10 cellular contexts compared by ENCODE assay signal in the genomic region with DNA sequence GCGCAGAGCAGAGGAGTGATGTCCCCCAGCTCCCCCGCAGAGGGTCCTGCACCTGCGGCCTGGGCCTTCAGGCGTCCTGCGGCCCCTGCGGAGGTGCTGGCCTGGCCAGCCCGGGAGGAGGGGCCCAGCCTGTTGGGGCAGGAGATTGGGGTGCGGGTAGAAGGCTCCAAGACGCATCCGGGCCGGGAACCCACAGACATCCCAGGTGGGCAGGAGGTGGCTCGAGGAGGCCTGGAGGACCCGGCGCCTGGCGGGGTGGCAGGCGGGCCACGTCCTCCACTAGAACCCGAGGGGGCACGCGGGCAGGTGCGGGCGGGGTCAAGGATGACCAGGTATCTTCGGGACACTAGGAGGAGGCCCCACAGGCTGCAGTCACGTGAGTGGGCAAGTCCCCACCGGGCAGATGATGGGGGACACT. TPM values are rescaled to one million over a fixed set of nuclear protein-coding genes. Genes with fewer than 3 reads are reported as not detected.
DNase-seq lines count a peak whose midpoint lies in the region; ATAC-seq and TF ChIP-seq lines count a peak whose summit lies in the region.
"Had no signal": no experiment of that assay in that cellular context is flagged by ENCODE, and none has a peak within 500 bp of the region (broad histone marks: within the 10 kb centered on the region; RNA-seq: fewer than 3 reads in every experiment).

No MANE protein-coding gene starts in this region.

- DNase-seq in H9: peak; percentile 48
- no peak for DNase-seq in smooth muscle cell (lab: John Stamatoyannopoulos, UW; ENCODE audit: unreplicated experiment)
- DNase-seq in NOMO-1 (lab: John Stamatoyannopoulos, UW; ENCODE audit: unreplicated experiment in 2 of 2): no peak
- DNase-seq in 8988T: no peak
- DNase-seq: stimulated activated CD4-positive, alpha-beta T cell treated with anti-CD3 and anti-CD28 coated beads, Interleukin-2, amount 100 ng/mL, for 24 hours had no signal

- H3K9me3 ChIP-seq in H9 (ENCODE audit: control insufficient read depth, low read depth, low read length) (no peaks in the 10 kb centered on the region), gastroesophageal sphincter (no peaks in the 10 kb centered on the region), smooth muscle cell (replicated peaks; ENCODE audit: low read depth) (no peaks in the 10 kb centered on the region)

- no peak overlapping the region for H4K8ac ChIP-seq in H9 (replicated peaks; ENCODE audit: insufficient read length, low read depth, low read length)

- no peaks in the 10 kb centered on the region for H3K36me3 ChIP-seq in gastroesophageal sphincter
- no peaks in the 10 kb centered on the region for H3K36me3 ChIP-seq in smooth muscle cell (ENCODE audit: low read depth)

- H3K4me1 ChIP-seq in H9 (ENCODE audit: insufficient read depth, low read length) (no peaks in the 10 kb centered on the region), gastroesophageal sphincter (peaks cover 0 to 72% (median 32%) of the 10 kb centered on the region in 3 donors), smooth muscle cell (ENCODE audit: low read depth) (peaks cover 11% of the 10 kb centered on the region)

- no peak overlapping the region for H3K4ac ChIP-seq in H9 (ENCODE audit: low read depth, low read length)

- H3K79me1 ChIP-seq in H9 (ENCODE audit: insufficient read depth, low read depth, low read length, poor library complexity, severe bottlenecking): no peaks in the 10 kb centered on the region

- no peak overlapping the region for H3K56ac ChIP-seq in H9 (ENCODE audit: insufficient read length, low read depth, low read length)

- no peak overlapping the region for H4K5ac ChIP-seq in H9 (ENCODE audit: insufficient read length, low read depth, low read length)

- no peak overlapping the region for H3K4me2 ChIP-seq in H9 (ENCODE audit: insufficient read depth, insufficient read length, low read length)
- peak overlapping the region; percentile 88 for H3K4me2 ChIP-seq in smooth muscle cell

- H3K9ac ChIP-seq in H9 (ENCODE audit: extremely low read depth, insufficient read length, low read length) (no peak overlapping the region), smooth muscle cell (ENCODE audit: low read depth) (no peak overlapping the region)

- H3K27ac ChIP-seq in H9 (ENCODE audit: insufficient read length, low read depth, low read length): no peak overlapping the region
- peak overlapping the region; percentile 91 for H3K27ac ChIP-seq in VCaP
- H3K27ac ChIP-seq in gastroesophageal sphincter: peak overlapping the region in 3 of 4 donors; percentile 63 to 78 (median 70)
- no peak overlapping the region for H3K27ac ChIP-seq in smooth muscle cell (ENCODE audit: low read depth)

- no peak overlapping the region for H2AK5ac ChIP-seq in H9 (ENCODE audit: insufficient read length, low read length)

- 0 out of 5 replicates have a peak, but pooled peaks cover 0 to 3% of the 10 kb centered on the region in 2 experiments for H3K9me3 Mint-ChIP-seq in H9
- H3K9me3 Mint-ChIP-seq: brain had no signal

- H3K36me3 Mint-ChIP-seq in H9 (ENCODE audit: insufficient read depth in 1 of 3, low read depth in 3 of 3): no peaks in the 10 kb centered on the region; a peak in 1 of 7 replicates
- H3K36me3 Mint-ChIP-seq: brain had no signal

- no peak overlapping the region for H3K27ac Mint-ChIP-seq in H9

- H3K4me3 ChIP-seq in gastroesophageal sphincter (peak overlapping the region; percentile 57 to 70), smooth muscle cell (peak overlapping the region; percentile 58)

- H3K23me2 ChIP-seq in H9 (ENCODE audit: insufficient read length, low read depth, low read length, poor library complexity, severe bottlenecking): peaks cover 2% of the 10 kb centered on the region

- H4K20me1 ChIP-seq in H9 (ENCODE audit: control insufficient read depth, insufficient read depth, insufficient read length) (no peaks in the 10 kb centered on the region), smooth muscle cell (ENCODE audit: low read depth) (no peaks in the 10 kb centered on the region)

- ATAC-seq in gastroesophageal sphincter: no peak
- ATAC-seq in HG03280 (IDR thresholded peaks at IDR 0.05; ENCODE audit: unreplicated experiment): no peak
- ATAC-seq in HG03175 (IDR thresholded peaks at IDR 0.05; ENCODE audit: unreplicated experiment): no peak

- no peak overlapping the region for H3K4me3 Mint-ChIP-seq in H9

- H3K27me3 ChIP-seq in H9 (ENCODE audit: insufficient read depth, low read length) (peaks cover 10% of the 10 kb centered on the region; the same call in 1 of the 2 replicates), gastroesophageal sphincter (peaks cover 4% of the 10 kb centered on the region), smooth muscle cell (ENCODE audit: low read depth) (peaks cover 32% of the 10 kb centered on the region)

- peaks cover 18 to 32% of the 10 kb centered on the region in 2 experiments for H3K4me1 Mint-ChIP-seq in H9

- H2AFZ ChIP-seq in H9 (ENCODE audit: low read length) (no peak overlapping the region), smooth muscle cell (ENCODE audit: low read depth) (no peak overlapping the region)

- no peak overlapping the region for H2BK12ac ChIP-seq in H9 (ENCODE audit: insufficient read length, low read depth, low read length)

- H3K18ac ChIP-seq in H9 (ENCODE audit: insufficient read length, low read depth, low read length): no peak overlapping the region

- WGBS in H9 (ENCODE audit: extremely low coverage, insufficient read length, low lambda C conversion rate): no CpG with 5 or more reads among the region's 25 CpGs
- 75% methylated on average over 4 of the region's 25 CpGs; no CpG with 5 or more reads in 1 of the 2 donors for WGBS in gastroesophageal sphincter (ENCODE audit: low coverage in 1 of 2), 2 donors
- 88% methylated on average over 22 of the region's 25 CpGs for WGBS in smooth muscle cell (ENCODE audit: low lambda C conversion rate)

- H3K79me2 ChIP-seq in H9 (ENCODE audit: insufficient read depth, low read length): no peaks in the 10 kb centered on the region
- H3K79me2 ChIP-seq in smooth muscle cell (ENCODE audit: low read depth): no peaks in the 10 kb centered on the region

- H3F3A ChIP-seq in smooth muscle cell (ENCODE audit: low read depth): no peaks in the 10 kb centered on the region

- peaks cover 100% of the 10 kb centered on the region for H3K27me3 Mint-ChIP-seq in H9 (ENCODE audit: low read depth)

- no peak overlapping the region for H4K91ac ChIP-seq in H9 (ENCODE audit: insufficient read length, low read depth, low read length)

- TF ChIP-seq CTCF in H9 (conservative IDR thresholded peaks at IDR 0.05) (no peak), VCaP (conservative IDR thresholded peaks at IDR 0.05) (no peak), gastroesophageal sphincter (IDR thresholded peaks at IDR 0.05) (no peak), smooth muscle cell (IDR thresholded peaks at IDR 0.05; ENCODE audit: borderline replicate concordance, insufficient read depth, poor library complexity, severe bottlenecking) (no peak)

- no peak overlapping the region for H3T11ph ChIP-seq in H9 (ENCODE audit: low read length)

- H2BK20ac ChIP-seq in H9 (ENCODE audit: low read depth, low read length, poor library complexity, severe bottlenecking): no peak overlapping the region

- no peak overlapping the region for H3K14ac ChIP-seq in H9 (ENCODE audit: insufficient read depth, low read length)

- no peak overlapping the region for H3K23ac ChIP-seq in H9 (ENCODE audit: insufficient read length, low read depth, low read length)

- no peak overlapping the region for H2BK5ac ChIP-seq in H9 (ENCODE audit: insufficient read length, low read length)

- no peak overlapping the region for H2BK15ac ChIP-seq in H9 (ENCODE audit: low read depth, low read length)

- no peak overlapping the region for H2BK120ac ChIP-seq in H9 (ENCODE audit: low read depth, low read length, poor library complexity, severe bottlenecking)

- no peak for TF ChIP-seq POLR2A in gastroesophageal sphincter (IDR thresholded peaks at IDR 0.05)

- no peak for TF ChIP-seq EP300 in gastroesophageal sphincter (IDR thresholded peaks at IDR 0.05)

RNA-seq across cellular contexts. Expression of a gene that starts 0.6 kb away (rescaled TPM):
- total RNA-seq in H9 (2021) (0.28 and 0.70 TPM in 2 replicates), gastroesophageal sphincter (10 to 100 TPM in 3 of 4 donors, 1 to 10 TPM in 1; 6.1 to 22.3 (median 17.6) TPM), smooth muscle cell (not detected in 2 replicates)
- polyA plus RNA-seq in smooth muscle cell: 0.48 and 0.49 TPM in 2 replicates

RNA-seq across cellular contexts. Expression of a gene that starts 16.8 kb away (rescaled TPM):
- total RNA-seq in H9 (2021) (0.22 and 0.35 TPM in 2 replicates), gastroesophageal sphincter (1 to 10 TPM in 1 of 4 donors, under 1 TPM in 2, not detected in 1; 0.58 to 1.7 (median 0.94) TPM), smooth muscle cell (not detected in 2 replicates)
- polyA plus RNA-seq in smooth muscle cell: 0.18 and 0.79 TPM in 2 replicates

RNA-seq across cellular contexts. Expression of a gene that starts 24.8 kb away (rescaled TPM):
- total RNA-seq in H9 (2021) (1.4 and 1.5 TPM in 2 replicates), gastroesophageal sphincter (not detected), smooth muscle cell (not detected in 2 replicates)
- polyA plus RNA-seq in smooth muscle cell: not detected in 2 replicates

RNA-seq across cellular contexts. Expression of a gene that starts 37.4 kb away (rescaled TPM):
- total RNA-seq in H9 (2021) (0.75 and 0.94 TPM in 2 replicates), gastroesophageal sphincter (not detected), smooth muscle cell (not detected in 2 replicates)
- polyA plus RNA-seq in smooth muscle cell: 0.30 TPM in 1 of 2 replicates, not detected in the other

Comparison
In these comparisons a context has a peak if more than half of its experiments do, and no peak if none do; other contexts are left out.
1. H3K27ac ChIP-seq: peak in VCaP (single experiment) and gastroesophageal sphincter (3 of 4); none in H9 (single experiment) and smooth muscle cell (single experiment).